Comparison of ENCODE assay signal across 1 cellular context in genomic region chr3:147940400-147940799, GRCh38.
TF ChIP-seq lines count a peak whose summit lies in the region.

No MANE protein-coding gene starts in this region.

TF ChIP-seq in neural cell, 6 proteins besides CTCF, POLR2A, EP300 and RAD21 (continued from another document):
- no peak for TF ChIP-seq POLR2AphosphoS5 (IDR thresholded peaks at IDR 0.05)
- no peak for TF ChIP-seq SMC3 (conservative IDR thresholded peaks at IDR 0.05; ENCODE audit: poor library complexity)
- TF ChIP-seq EZH2 (IDR thresholded peaks at IDR 0.05; ENCODE audit: borderline replicate concordance, insufficient read depth, low read length, poor library complexity, severe bottlenecking): no peak
- TF ChIP-seq MXI1 (conservative IDR thresholded peaks at IDR 0.05; ENCODE audit: poor library complexity, severe bottlenecking): no peak
